In genomic region chr11:75815345-75815983, GRCh38 we compare ENCODE assay signal across 8 cellular contexts. TPM values are rescaled to one million over a fixed set of nuclear protein-coding genes. Genes with fewer than 3 reads are reported as not detected.
DNase-seq lines count a peak whose midpoint lies in the region; ATAC-seq, FAIRE-seq and TF ChIP-seq lines count a peak whose summit lies in the region.

No MANE protein-coding gene starts in this region.

- H3K9me3 Mint-ChIP-seq in activated naive CD8-positive, alpha-beta T cell treated with anti-CD3 and anti-CD28 coated beads, Interleukin-2, amount 10 ng/mL, durations not matched to agents 7 days and 5 days, result no peaks in the 10 kb centered on the region

- TF ChIP-seq CTCF in OCI-LY7 (conservative IDR thresholded peaks at IDR 0.05; ENCODE audit: low read length), result 0 out of 2 replicates have a peak, but pooled peaks have one; percentile 9
- TF ChIP-seq CTCF in hepatocyte (IDR thresholded peaks at IDR 0.05; ENCODE audit: poor library complexity), result no peak
- no peak for TF ChIP-seq CTCF in D721Med (IDR thresholded peaks at IDR 0.05; ENCODE audit: insufficient read depth, missing control alignments)

- WGBS in hepatocyte (ENCODE audit: low lambda C conversion rate, missing lambda C conversion rate), result under 1% methylated on average over 37 of the region's 57 CpGs
- 0 to 1% (median 0%) methylated on average over 33 to 57 of the region's 57 CpGs for WGBS in small intestine, 3 donors

- H4K20me1 ChIP-seq in OCI-LY7 (ENCODE audit: insufficient read depth, low read length) (no peaks in the 10 kb centered on the region), hepatocyte (ENCODE audit: insufficient read depth, poor library complexity, severe bottlenecking) (no peaks in the 10 kb centered on the region)

- intact Hi-C loops in OCI-LY7 (cut with micrococcal nuclease; ENCODE audit: unreplicated experiment), result no loop called here

- peaks cover 2% of the 10 kb centered on the region for H3K36me3 Mint-ChIP-seq in activated naive CD8-positive, alpha-beta T cell treated with anti-CD3 and anti-CD28 coated beads, Interleukin-2, amount 10 ng/mL, durations not matched to agents 7 days and 5 days

- H3K27me3 ChIP-seq in hepatocyte, result no peaks in the 10 kb centered on the region
- H3K27me3 ChIP-seq in small intestine (ENCODE audit: control insufficient read depth in 2 of 2, insufficient read depth in 2 of 2, low read length in 2 of 2), result no peaks in the 10 kb centered on the region

- peaks cover 10% of the 10 kb centered on the region for H3K4me1 Mint-ChIP-seq in activated naive CD8-positive, alpha-beta T cell treated with anti-CD3 and anti-CD28 coated beads, Interleukin-2, amount 10 ng/mL, durations not matched to agents 7 days and 5 days

- POLR2A ChIA-PET in OCI-LY7 (lab: Charles Lee), result interaction anchor here (0.6 to 1.0 kb wide), 2 partner anchors 9 to 32 kb away, joined by 3 to 10 read pairs; no protein-coding TSS in a partner anchor
- POLR2A ChIA-PET in activated naive CD8-positive, alpha-beta T cell treated with anti-CD3 and anti-CD28 coated beads, Interleukin-2, amount 10 ng/mL, durations not matched to agents 7 days and 5 days (lab: Charles Lee), result interaction anchor here (1.0 to 2.0 kb wide), 2 partner anchors 9 to 13 kb away, joined by 6 to 12 read pairs; no protein-coding TSS in a partner anchor

- H2AFZ ChIP-seq in OCI-LY7 (ENCODE audit: low read length) (peak overlapping the region; percentile 14; the same call in 1 of the 2 replicates), hepatocyte (peak overlapping the region; percentile 37)

- H3K4me3 ChIP-seq in OCI-LY7 (ENCODE audit: low read depth, low read length, poor library complexity, severe bottlenecking) (peak overlapping the region; percentile 92), hepatocyte (peak overlapping the region; percentile 65), small intestine (ENCODE audit: low read depth in 1 of 2, low read length in 2 of 2) (peak overlapping the region; percentile 97 to 98)

- peak overlapping the region; percentile 81 for H3K4me2 ChIP-seq in OCI-LY7 (ENCODE audit: low read length)
- peak overlapping the region; percentile 86 for H3K4me2 ChIP-seq in hepatocyte

- FAIRE-seq in small intestine (lab: Jason Lieb, UNC) (no peak), D721Med (lab: Jason Lieb, UNC) (no peak)

- H3K4me3 Mint-ChIP-seq in activated naive CD8-positive, alpha-beta T cell treated with anti-CD3 and anti-CD28 coated beads, Interleukin-2, amount 10 ng/mL, durations not matched to agents 7 days and 5 days, result peak overlapping the region; percentile 93

- peak; percentile 75 for DNase-seq in NCI-H1092 treated with DMSO at 0.1 percent for 48 hours (lab: John Stamatoyannopoulos, UW)
- no peak for DNase-seq in NCI-H1092 (lab: John Stamatoyannopoulos, UW)
- peak; percentile 44 for DNase-seq in OCI-LY7 (ENCODE audit: low spot score)
- DNase-seq in activated naive CD8-positive, alpha-beta T cell treated with anti-CD3 and anti-CD28 coated beads, Interleukin-2, amount 10 ng/mL, durations not matched to agents 7 days and 5 days, result no peak
- peak; percentile 75 for DNase-seq in hepatocyte (ENCODE audit: low spot score)
- no peak for DNase-seq in small intestine
- DNase-seq in D721Med (ENCODE audit: insufficient read length, low spot score), result no peak

- H3K27ac ChIP-seq in OCI-LY7 (ENCODE audit: low read depth, low read length, poor library complexity, severe bottlenecking) (peak overlapping the region; percentile 82), hepatocyte (peak overlapping the region; percentile 77), small intestine (ENCODE audit: low read depth in 1 of 2, low read length in 1 of 2) (peak overlapping the region; percentile 79 to 96)

- H3K9me2 ChIP-seq in OCI-LY7 (ENCODE audit: insufficient read depth, low read length) (no peaks in the 10 kb centered on the region), hepatocyte (replicated peaks; ENCODE audit: insufficient read depth) (no peaks in the 10 kb centered on the region)

- CTCF ChIA-PET in OCI-LY7 (lab: Charles Lee; ENCODE audit: unreplicated experiment), result no interaction called here

- H3K36me3 ChIP-seq in OCI-LY7 (ENCODE audit: insufficient read depth, low read length) (peaks cover 10% of the 10 kb centered on the region), hepatocyte (replicated peaks; ENCODE audit: insufficient read depth, low read depth) (no peaks in the 10 kb centered on the region), small intestine (ENCODE audit: control insufficient read depth in 2 of 2, insufficient read depth in 2 of 2, low read length in 2 of 2) (no peaks in the 10 kb centered on the region)

- H3K9me3 ChIP-seq in OCI-LY7 (ENCODE audit: low read length) (no peaks in the 10 kb centered on the region), hepatocyte (ENCODE audit: low read depth) (no peaks in the 10 kb centered on the region), small intestine (ENCODE audit: control insufficient read depth, low read depth) (no peaks in the 10 kb centered on the region)

- H3K79me2 ChIP-seq in OCI-LY7 (ENCODE audit: insufficient read depth, low read depth, low read length) (peaks cover 51% of the 10 kb centered on the region), hepatocyte (peaks cover 51% of the 10 kb centered on the region)

- no TSS peak for BruUV-seq in OCI-LY7 (replicated peaks; lab: Mats Ljungman, UMichigan)

- H3K4me1 ChIP-seq in OCI-LY7 (ENCODE audit: insufficient read depth, low read length, poor library complexity, severe bottlenecking) (peaks cover 62% of the 10 kb centered on the region), hepatocyte (ENCODE audit: insufficient read depth) (peaks cover 19% of the 10 kb centered on the region), small intestine (ENCODE audit: control insufficient read depth in 2 of 2, insufficient read depth in 1 of 2, low read depth in 1 of 2, low read length in 1 of 2) (peaks cover 6 to 11% of the 10 kb centered on the region in 2 donors)

- peak overlapping the region; percentile 95 for H3K27ac Mint-ChIP-seq in activated naive CD8-positive, alpha-beta T cell treated with anti-CD3 and anti-CD28 coated beads, Interleukin-2, amount 10 ng/mL, durations not matched to agents 7 days and 5 days

- ATAC-seq in HG02763 (IDR thresholded peaks at IDR 0.05; ENCODE audit: unreplicated experiment), result peak; percentile 18
- no peak for ATAC-seq in activated naive CD8-positive, alpha-beta T cell treated with anti-CD3 and anti-CD28 coated beads, Interleukin-2, amount 10 ng/mL, durations not matched to agents 7 days and 5 days (ENCODE audit: low read depth)

- H3K27me3 Mint-ChIP-seq in activated naive CD8-positive, alpha-beta T cell treated with anti-CD3 and anti-CD28 coated beads, Interleukin-2, amount 10 ng/mL, durations not matched to agents 7 days and 5 days, result peaks cover 3% of the 10 kb centered on the region

RNA-seq across cellular contexts. Expression of gene UVRAG, which starts 0.5 kb away (rescaled TPM):
- total RNA-seq in OCI-LY7 (2014; rRNA removed; shearing (Covaris generic)), result 34.9 and 43.7 TPM in 2 replicates
- total RNA-seq in OCI-LY7 (2022) (62.2 and 73.3 TPM in 2 replicates), hepatocyte (25.2 and 36.5 TPM in 2 replicates)
- 10 to 100 TPM; 22.3 to 22.6 TPM for total RNA-seq in activated naive CD8-positive, alpha-beta T cell treated with anti-CD3 and anti-CD28 coated beads, Interleukin-2, amount 10 ng/mL, durations not matched to agents 7 days and 5 days
- polyA plus RNA-seq in hepatocyte (15.3 and 21.1 TPM in 2 replicates), small intestine (1 to 10 TPM; 5.4 to 7.7 (median 6.5) TPM)

RNA-seq across cellular contexts. Expression of gene DGAT2, which starts 46.9 kb away (rescaled TPM):
- 6.5 and 13.8 TPM in 2 replicates for total RNA-seq in OCI-LY7 (2014; rRNA removed; shearing (Covaris generic))
- total RNA-seq in OCI-LY7 (2022) (5.6 and 7.0 TPM in 2 replicates), hepatocyte (52.6 and 60.5 TPM in 2 replicates)
- total RNA-seq in activated naive CD8-positive, alpha-beta T cell treated with anti-CD3 and anti-CD28 coated beads, Interleukin-2, amount 10 ng/mL, durations not matched to agents 7 days and 5 days, result under 1 TPM; 0.65 to 0.86 TPM
- polyA plus RNA-seq in hepatocyte (27.5 and 55.6 TPM in 2 replicates), small intestine (10 to 100 TPM in 2 of 3 donors, 1 to 10 TPM in 1; 5.8 to 22.3 (median 10.5) TPM)

Comparison
In these comparisons a context has a peak if more than half of its experiments do, and no peak if none do; other contexts are left out.
1. DNase-seq: peak in NCI-H1092 treated with DMSO at 0.1 percent for 48 hours (single experiment), OCI-LY7 (single experiment) and hepatocyte (single experiment); none in NCI-H1092 (single experiment), activated naive CD8-positive, alpha-beta T cell treated with anti-CD3 and anti-CD28 coated beads, Interleukin-2, amount 10 ng/mL, durations not matched to agents 7 days and 5 days (single experiment), small intestine (single experiment) and D721Med (single experiment).
2. Peak in every context shown above with its lines, with median percentiles within 50 percentile points of each other: H3K27ac ChIP-seq and H3K4me3 ChIP-seq.